In the genomic region with DNA sequence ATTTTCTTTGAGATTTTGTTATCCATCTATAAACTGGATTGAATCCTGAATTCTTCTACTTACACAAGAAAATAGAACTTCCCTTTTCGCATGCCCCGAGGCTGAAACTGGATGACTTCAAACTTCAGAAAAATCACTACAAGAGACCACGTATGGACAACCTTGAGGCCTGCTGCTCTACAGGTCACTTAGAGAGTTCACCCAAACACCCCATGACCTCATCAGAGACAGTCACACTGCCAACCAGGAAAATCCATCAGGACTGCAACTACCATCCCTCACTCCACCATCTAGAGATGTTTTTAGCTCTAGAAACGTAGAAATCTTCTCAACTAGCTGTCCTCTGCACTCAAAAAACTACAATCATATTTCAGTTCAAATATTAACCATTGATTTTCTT, we compare ENCODE assay signal across 19 cellular contexts.
"Had no signal": no experiment of that assay in that cellular context is flagged by ENCODE, and none has a peak within 500 bp of the region (broad histone marks: within the 10 kb centered on the region; RNA-seq: fewer than 3 reads in every experiment).

No MANE protein-coding gene starts in this region.

- H3K27ac ChIP-seq: coronary artery, dorsolateral prefrontal cortex, esophagus muscularis mucosa, foreskin keratinocyte, gastroesophageal sphincter, heart left ventricle, hepatocyte, left lung had no signal

- H3K36me3 ChIP-seq: esophagus muscularis mucosa, gastroesophageal sphincter, heart left ventricle, left lung had no signal

- H3K27me3 ChIP-seq: dorsolateral prefrontal cortex, heart left ventricle, hepatocyte had no signal

- H2AFZ ChIP-seq: hepatocyte had no signal

- H3K27ac Mint-ChIP-seq: immature natural killer cell, memory B cell had no signal

- H3K36me3 Mint-ChIP-seq: immature natural killer cell, memory B cell had no signal

- H3K4me2 ChIP-seq: hepatocyte had no signal

- H3K79me2 ChIP-seq: hepatocyte had no signal

- H3K4me3 ChIP-seq: coronary artery, dorsolateral prefrontal cortex, esophagus muscularis mucosa, gastroesophageal sphincter, heart left ventricle, hepatocyte, left lung, lung, mucosa of descending colon had no signal

- H3K4me1 Mint-ChIP-seq: immature natural killer cell, memory B cell had no signal

- DNase-seq: dermis blood vessel endothelial cell; effector memory CD4-positive, alpha-beta T cell; foreskin keratinocyte; heart left ventricle; hypothalamus; immature natural killer cell; left cardiac atrium; left ventricle myocardium superior; mammary epithelial cell; mesendoderm; mucosa of descending colon had no signal

- H3K9me3 Mint-ChIP-seq: memory B cell had no signal

- H3K4me3 Mint-ChIP-seq: immature natural killer cell, memory B cell had no signal

- H3K4me1 ChIP-seq: esophagus muscularis mucosa, foreskin keratinocyte, gastroesophageal sphincter, heart left ventricle, left lung had no signal
